In genomic region chr6:110880651-110881050, GRCh38 we compare ENCODE assay signal across 15 cellular contexts. TPM values are rescaled to one million over a fixed set of nuclear protein-coding genes. Genes with fewer than 3 reads are reported as not detected.
DNase-seq lines count a peak whose midpoint lies in the region; ATAC-seq lines count a peak whose summit lies in the region.
"Had no signal": no experiment of that assay in that cellular context is flagged by ENCODE, and none has a peak within 500 bp of the region (broad histone marks: within the 10 kb centered on the region; RNA-seq: fewer than 3 reads in every experiment).

No MANE protein-coding gene starts in this region.

- H3K79me2 ChIP-seq in trophoblast cell (ENCODE audit: control insufficient read depth, insufficient read depth, low read length, poor library complexity), result peaks cover 45% of the 10 kb centered on the region

- no peak overlapping the region for H2AFZ ChIP-seq in trophoblast cell (ENCODE audit: insufficient read depth, low read length, poor library complexity)

- no peaks in the 10 kb centered on the region for H3K9me3 ChIP-seq in trophoblast cell (ENCODE audit: insufficient read depth, low read depth, low read length)
- H3K9me3 ChIP-seq: colonic mucosa had no signal

- H3K27ac Mint-ChIP-seq in activated naive CD4-positive, alpha-beta T cell treated with anti-CD3 and anti-CD28 coated beads, Interleukin-2, amount 50 U/mL, for 24 hours, result peak overlapping the region; percentile 70
- H3K27ac Mint-ChIP-seq in activated naive CD4-positive, alpha-beta T cell treated with anti-CD3 and anti-CD28 coated beads, Interleukin-2, amount 10 ng/mL, durations not matched to agents 7 days and 5 days, result no peak overlapping the region
- H3K27ac Mint-ChIP-seq in IgD-negative memory B cell, result peak overlapping the region in 2 of 3 donors; percentile 18 to 19
- no peak overlapping the region for H3K27ac Mint-ChIP-seq in activated naive CD8-positive, alpha-beta T cell treated with anti-CD3 and anti-CD28 coated beads for 36 hours

- DNase-seq in activated naive CD4-positive, alpha-beta T cell treated with anti-CD3 and anti-CD28 coated beads, Interleukin-2, amount 10 ng/mL, durations not matched to agents 7 days and 5 days, result no peak
- DNase-seq in activated naive CD8-positive, alpha-beta T cell treated with anti-CD3 and anti-CD28 coated beads for 36 hours, result no peak
- DNase-seq in trophoblast cell (no peak), NCI-H345 (lab: John Stamatoyannopoulos, UW) (no peak)
- DNase-seq: anterior cingulate cortex; colonic mucosa; immature natural killer cell; NCI-H1436 treated with DMSO at 0.1 percent for 48 hours; NCI-H510A; stimulated activated CD4-positive, alpha-beta T cell treated with anti-CD3 and anti-CD28 coated beads, Interleukin-4, amount 100 ng/mL, for 1 hour had no signal

- CTCF ChIA-PET in activated naive CD4-positive, alpha-beta T cell treated with anti-CD3 and anti-CD28 coated beads, Interleukin-2, amount 10 ng/mL, durations not matched to agents 7 days and 5 days (lab: Charles Lee), result interaction anchor here (3.7 to 5.0 kb wide), 2 partner anchors 9 to 198 kb away, joined by 9 to 40 read pairs; no protein-coding TSS in a partner anchor

- H3K23ac ChIP-seq in trophoblast cell (ENCODE audit: low read length), result no peak overlapping the region

- no peak for ATAC-seq in GM18858 (IDR thresholded peaks at IDR 0.05; ENCODE audit: unreplicated experiment)
- no peak for ATAC-seq in HG02759 (IDR thresholded peaks at IDR 0.05; ENCODE audit: unreplicated experiment)
- ATAC-seq: SK-N-SH treated with all-trans-retinoic acid at 6 μM for 48 hours had no signal

- H3K27me3 ChIP-seq in trophoblast cell (ENCODE audit: insufficient read depth, low read length), result no peaks in the 10 kb centered on the region
- H3K27me3 ChIP-seq: colonic mucosa had no signal

- no peak overlapping the region for H4K8ac ChIP-seq in trophoblast cell (ENCODE audit: low read depth, low read length)

- H3K4me2 ChIP-seq in trophoblast cell (ENCODE audit: low read length), result no peak overlapping the region

- peak overlapping the region; percentile 95 for H3K4me3 Mint-ChIP-seq in activated naive CD4-positive, alpha-beta T cell treated with anti-CD3 and anti-CD28 coated beads, Interleukin-2, amount 50 U/mL, for 24 hours
- no peak overlapping the region for H3K4me3 Mint-ChIP-seq in activated naive CD4-positive, alpha-beta T cell treated with anti-CD3 and anti-CD28 coated beads, Interleukin-2, amount 10 ng/mL, durations not matched to agents 7 days and 5 days
- H3K4me3 Mint-ChIP-seq in IgD-negative memory B cell, result peak overlapping the region in 3 of 4 donors; percentile 60 to 96 (median 79)
- peak overlapping the region; percentile 63 for H3K4me3 Mint-ChIP-seq in activated naive CD8-positive, alpha-beta T cell treated with anti-CD3 and anti-CD28 coated beads for 36 hours

- no peaks in the 10 kb centered on the region for H3K9me3 Mint-ChIP-seq in activated naive CD4-positive, alpha-beta T cell treated with anti-CD3 and anti-CD28 coated beads, Interleukin-2, amount 50 U/mL, for 24 hours
- H3K9me3 Mint-ChIP-seq in activated naive CD4-positive, alpha-beta T cell treated with anti-CD3 and anti-CD28 coated beads, Interleukin-2, amount 10 ng/mL, durations not matched to agents 7 days and 5 days, result no peaks in the 10 kb centered on the region
- no peaks in the 10 kb centered on the region for H3K9me3 Mint-ChIP-seq in IgD-negative memory B cell
- H3K9me3 Mint-ChIP-seq in activated naive CD8-positive, alpha-beta T cell treated with anti-CD3 and anti-CD28 coated beads for 36 hours, result no peaks in the 10 kb centered on the region
- H3K9me3 Mint-ChIP-seq: immature natural killer cell had no signal

- no peak overlapping the region for H3K9ac ChIP-seq in trophoblast cell (ENCODE audit: low read length)

- H2AK5ac ChIP-seq in trophoblast cell (ENCODE audit: low read length), result no peak overlapping the region

- H3K14ac ChIP-seq in trophoblast cell (ENCODE audit: low read length), result no peak overlapping the region

- H3K4me3 ChIP-seq in trophoblast cell (ENCODE audit: low read depth, low read length), result no peak overlapping the region
- H3K4me3 ChIP-seq: colonic mucosa had no signal

- no peak overlapping the region for H2BK5ac ChIP-seq in trophoblast cell (ENCODE audit: low read depth, low read length, poor library complexity)

- no CpG with 5 or more reads among the region's 9 CpGs for WGBS in trophoblast cell (ENCODE audit: extremely low coverage, insufficient coverage, insufficient read length)

- no peak overlapping the region for H3K18ac ChIP-seq in trophoblast cell (ENCODE audit: low read length)

- peaks cover 5% of the 10 kb centered on the region for H3K79me1 ChIP-seq in trophoblast cell (ENCODE audit: low read length)

- H2BK120ac ChIP-seq in trophoblast cell (ENCODE audit: insufficient read depth, low read length, poor library complexity), result no peak overlapping the region

- no peak overlapping the region for H4K91ac ChIP-seq in trophoblast cell (ENCODE audit: low read depth, low read length)

- peak overlapping the region; percentile 97 for H3K4ac ChIP-seq in trophoblast cell (ENCODE audit: low read depth, low read length)

- no peaks in the 10 kb centered on the region for H3K27me3 Mint-ChIP-seq in activated naive CD4-positive, alpha-beta T cell treated with anti-CD3 and anti-CD28 coated beads, Interleukin-2, amount 50 U/mL, for 24 hours
- no peaks in the 10 kb centered on the region for H3K27me3 Mint-ChIP-seq in activated naive CD4-positive, alpha-beta T cell treated with anti-CD3 and anti-CD28 coated beads, Interleukin-2, amount 10 ng/mL, durations not matched to agents 7 days and 5 days
- H3K27me3 Mint-ChIP-seq in IgD-negative memory B cell, result no peaks in the 10 kb centered on the region
- no peaks in the 10 kb centered on the region for H3K27me3 Mint-ChIP-seq in activated naive CD8-positive, alpha-beta T cell treated with anti-CD3 and anti-CD28 coated beads for 36 hours

- no peak overlapping the region for H4K12ac ChIP-seq in trophoblast cell (ENCODE audit: low read depth, low read length)

- H2BK12ac ChIP-seq in trophoblast cell (ENCODE audit: low read length), result no peak overlapping the region

- H3K4me1 ChIP-seq in trophoblast cell (ENCODE audit: control insufficient read depth in 1 of 2, insufficient read depth in 2 of 2, low read length in 2 of 2), result peaks cover 2 to 12% of the 10 kb centered on the region in 2 experiments

- peaks cover 0 to 2% of the 10 kb centered on the region in 2 experiments for H3K36me3 ChIP-seq in trophoblast cell (ENCODE audit: control insufficient read depth in 1 of 2, insufficient read depth in 2 of 2, low read length in 2 of 2)
- H3K36me3 ChIP-seq: colonic mucosa had no signal

- H3K4me1 Mint-ChIP-seq in activated naive CD4-positive, alpha-beta T cell treated with anti-CD3 and anti-CD28 coated beads, Interleukin-2, amount 50 U/mL, for 24 hours, result peaks cover 87% of the 10 kb centered on the region
- H3K4me1 Mint-ChIP-seq in activated naive CD4-positive, alpha-beta T cell treated with anti-CD3 and anti-CD28 coated beads, Interleukin-2, amount 10 ng/mL, durations not matched to agents 7 days and 5 days, result peaks cover 84% of the 10 kb centered on the region
- H3K4me1 Mint-ChIP-seq in IgD-negative memory B cell, result peaks cover 69 to 79% (median 72%) of the 10 kb centered on the region in 3 donors
- H3K4me1 Mint-ChIP-seq in activated naive CD8-positive, alpha-beta T cell treated with anti-CD3 and anti-CD28 coated beads for 36 hours, result peaks cover 75% of the 10 kb centered on the region

- H3K27ac ChIP-seq in trophoblast cell (ENCODE audit: low read depth, low read length), result no peak overlapping the region
- H3K27ac ChIP-seq: colonic mucosa had no signal

- peaks cover 5% of the 10 kb centered on the region for H3K36me3 Mint-ChIP-seq in activated naive CD4-positive, alpha-beta T cell treated with anti-CD3 and anti-CD28 coated beads, Interleukin-2, amount 50 U/mL, for 24 hours
- H3K36me3 Mint-ChIP-seq in activated naive CD4-positive, alpha-beta T cell treated with anti-CD3 and anti-CD28 coated beads, Interleukin-2, amount 10 ng/mL, durations not matched to agents 7 days and 5 days, result peaks cover 13% of the 10 kb centered on the region
- peaks cover 6% of the 10 kb centered on the region for H3K36me3 Mint-ChIP-seq in IgD-negative memory B cell
- H3K36me3 Mint-ChIP-seq in activated naive CD8-positive, alpha-beta T cell treated with anti-CD3 and anti-CD28 coated beads for 36 hours, result peaks cover 54% of the 10 kb centered on the region
- H3K36me3 Mint-ChIP-seq: immature natural killer cell had no signal

RNA-seq across cellular contexts. Expression of gene AMD1, which starts 6.1 kb away (rescaled TPM):
- polyA plus RNA-seq in IgD-negative memory B cell, result 46.2 TPM
- 100 to 1,000 TPM; 113 to 117 TPM for total RNA-seq in activated naive CD8-positive, alpha-beta T cell treated with anti-CD3 and anti-CD28 coated beads for 36 hours
- polyA plus RNA-seq in trophoblast cell (2013), result 164 and 176 TPM in 2 replicates

Comparison
In these comparisons a context has a peak if more than half of its experiments do, and no peak if none do; other contexts are left out.
1. H3K27ac Mint-ChIP-seq: peak in activated naive CD4-positive, alpha-beta T cell treated with anti-CD3 and anti-CD28 coated beads, Interleukin-2, amount 50 U/mL, for 24 hours (single experiment) and IgD-negative memory B cell (2 of 3); none in activated naive CD4-positive, alpha-beta T cell treated with anti-CD3 and anti-CD28 coated beads, Interleukin-2, amount 10 ng/mL, durations not matched to agents 7 days and 5 days (single experiment) and activated naive CD8-positive, alpha-beta T cell treated with anti-CD3 and anti-CD28 coated beads for 36 hours (single experiment).